ENCODE assay signal across 18 cellular contexts in genomic region chr4:133096972-133097371, GRCh38. TPM values are rescaled to one million over a fixed set of nuclear protein-coding genes. Genes with fewer than 3 reads are reported as not detected.
DNase-seq lines count a peak whose midpoint lies in the region; ATAC-seq and TF ChIP-seq lines count a peak whose summit lies in the region.
"Had no signal": no experiment of that assay in that cellular context is flagged by ENCODE, and none has a peak within 500 bp of the region (broad histone marks: within the 10 kb centered on the region; RNA-seq: fewer than 3 reads in every experiment).

No MANE protein-coding gene starts in this region.

- no peaks in the 10 kb centered on the region for H4K20me1 ChIP-seq in Karpas-422 (ENCODE audit: insufficient read depth, low read depth, low read length)

- no peak overlapping the region for H3K4me3 Mint-ChIP-seq in neural crest cell

- H3K9me2 ChIP-seq in Karpas-422 (replicated peaks; ENCODE audit: insufficient read depth, low read length), result no peaks in the 10 kb centered on the region
- H3K9me2 ChIP-seq: SK-N-SH had no signal

- H3K36me3 Mint-ChIP-seq in neural crest cell (ENCODE audit: low read depth), result peaks cover 2% of the 10 kb centered on the region

- no peaks in the 10 kb centered on the region for H3K4me1 ChIP-seq in Karpas-422 (ENCODE audit: low read length)

- 0 out of 2 replicates have a peak overlapping the region, but pooled peaks have one; percentile 25 for H2AFZ ChIP-seq in Karpas-422 (ENCODE audit: low read length)

- H3K9ac ChIP-seq in Karpas-422 (ENCODE audit: low read length), result no peak overlapping the region
- H3K9ac ChIP-seq: SK-N-SH had no signal

- H3K27me3 ChIP-seq in Karpas-422 (ENCODE audit: low read length), result no peaks in the 10 kb centered on the region

- no peak for TF ChIP-seq CTCF in neural crest cell (conservative IDR thresholded peaks at IDR 0.05)

- no peaks in the 10 kb centered on the region for H3K79me2 ChIP-seq in Karpas-422 (ENCODE audit: low read length)

- DNase-seq in ELF-1 (ENCODE audit: low read depth, low spot score), result peak; percentile 32
- no peak for DNase-seq in Karpas-422
- peak; percentile 1 for DNase-seq in fibroblast of peridontal ligament (ENCODE audit: extremely low read depth)
- no peak for DNase-seq in neural crest cell (ENCODE audit: low read depth, low spot score)
- no peak for DNase-seq in kidney tubule cell (ENCODE audit: low spot score)
- no peak for DNase-seq in OCI-M1 (lab: John Stamatoyannopoulos, UW)
- no peak for DNase-seq in HPDE6-E6E7 (ENCODE audit: extremely low spot score)
- DNase-seq: DMS153, GOT3, IMR-90, NCI-H1417, NCI-H1930, NCI-H2227 treated with DMSO at 0.1 percent for 48 hours, NCI-H526 treated with DMSO at 0.1 percent for 48 hours, Right ventricle myocardium superior, SK-N-SH had no signal

- ATAC-seq in GM19467 (IDR thresholded peaks at IDR 0.05; ENCODE audit: unreplicated experiment), result no peak

- no peak overlapping the region for H3K27ac ChIP-seq in Karpas-422 (ENCODE audit: low read length)
- H3K27ac ChIP-seq: C4-2B had no signal

- H3K27ac Mint-ChIP-seq in neural crest cell (ENCODE audit: unreplicated experiment), result peak overlapping the region; percentile 35

- peaks cover 16% of the 10 kb centered on the region for H3K4me1 Mint-ChIP-seq in neural crest cell

- no peak overlapping the region for H3K4me3 ChIP-seq in Karpas-422 (ENCODE audit: low read length)

- H3K4me2 ChIP-seq in Karpas-422 (ENCODE audit: low read depth, low read length, poor library complexity, severe bottlenecking), result no peak overlapping the region
- H3K4me2 ChIP-seq: SK-N-SH had no signal

- H3K9me3 Mint-ChIP-seq in neural crest cell, result peaks cover 2% of the 10 kb centered on the region

- H3K27me3 Mint-ChIP-seq in neural crest cell (ENCODE audit: low read depth), result no peaks in the 10 kb centered on the region

- H3K9me3 ChIP-seq in Karpas-422 (ENCODE audit: low read length), result no peaks in the 10 kb centered on the region
- H3K9me3 ChIP-seq: SK-N-SH had no signal

- H3K36me3 ChIP-seq in Karpas-422 (ENCODE audit: insufficient read depth, low read length), result no peaks in the 10 kb centered on the region

RNA-seq across cellular contexts. Expression of gene PCDH10, which starts 52.1 kb away (rescaled TPM):
- not detected in 2 replicates for total RNA-seq in Karpas-422 (2014; rRNA removed; shearing (Covaris generic); ENCODE audit: low replicate concordance)
- total RNA-seq in neural crest cell, result 3.7 and 3.8 TPM in 2 replicates

Comparison
In these comparisons a context has a peak if more than half of its experiments do, and no peak if none do; other contexts are left out.
1. DNase-seq: peak in ELF-1 (single experiment) and fibroblast of peridontal ligament (single experiment); none in Karpas-422 (single experiment), neural crest cell (single experiment), kidney tubule cell (single experiment), OCI-M1 (single experiment) and HPDE6-E6E7 (single experiment).